In the genomic region with DNA sequence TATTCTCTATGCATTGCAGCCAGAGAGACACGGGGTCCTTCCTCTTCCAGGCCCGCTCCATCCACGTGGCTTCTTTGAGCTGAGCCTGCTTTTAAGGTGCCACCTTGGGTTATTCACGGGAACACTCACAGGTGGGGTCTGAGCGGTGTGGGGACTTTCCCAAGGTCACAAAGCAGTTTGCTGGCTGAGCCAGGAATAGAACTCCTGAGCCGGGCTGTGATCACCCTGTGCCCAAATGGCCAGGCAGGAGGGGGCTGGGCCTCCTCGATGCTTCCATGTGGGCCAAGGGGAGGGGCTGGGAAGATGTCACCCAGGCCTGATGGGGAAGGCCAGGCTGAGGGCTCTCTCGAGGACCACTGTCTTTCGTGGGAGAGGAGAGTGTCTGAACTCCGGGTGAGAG, we compare ENCODE assay signal across 21 cellular contexts. TPM values are rescaled to one million over a fixed set of nuclear protein-coding genes. Genes with fewer than 3 reads are reported as not detected.
DNase-seq lines count a peak whose midpoint lies in the region; ATAC-seq and TF ChIP-seq lines count a peak whose summit lies in the region.
"Had no signal": no experiment of that assay in that cellular context is flagged by ENCODE, and none has a peak within 500 bp of the region (broad histone marks: within the 10 kb centered on the region; RNA-seq: fewer than 3 reads in every experiment).

No MANE protein-coding gene starts in this region.

- H3K36me3 ChIP-seq in BLaER1 treated with 17β-estradiol and CSF1 and Interleukin-3, amounts not matched to agents 10 nM and 100 nM: peaks cover 0 to 6% (median 0%) of the 10 kb centered on the region in 11 experiments; a peak in 1 of 22 replicates
- no peaks in the 10 kb centered on the region for H3K36me3 ChIP-seq in body of pancreas (replicated peaks in 1 of 2; ENCODE audit: insufficient read depth in 1 of 2, low read depth in 2 of 2)
- no peaks in the 10 kb centered on the region for H3K36me3 ChIP-seq in psoas muscle (ENCODE audit: insufficient read depth in 1 of 2, low read depth in 1 of 2)
- H3K36me3 ChIP-seq in CD4-positive, alpha-beta memory T cell (ENCODE audit: insufficient read depth, low read length): no peaks in the 10 kb centered on the region
- H3K36me3 ChIP-seq: neutrophil had no signal

- H3K56ac ChIP-seq in H9 (ENCODE audit: insufficient read length, low read depth, low read length): no peak overlapping the region

- WGBS in H9 (ENCODE audit: extremely low coverage, insufficient read length, low lambda C conversion rate): no CpG with 5 or more reads among the region's 10 CpGs
- WGBS in body of pancreas, 2 donors: 19 to 32% methylated on average over 7 to 10 of the region's 10 CpGs
- WGBS in psoas muscle, 3 donors: 51 to 67% (median 60%) methylated on average over 10 of the region's 10 CpGs

- no peak overlapping the region for H3K4me3 ChIP-seq in BLaER1 treated with 17β-estradiol and CSF1 and Interleukin-3, amounts not matched to agents 10 nM and 100 nM
- no peak overlapping the region for H3K4me3 ChIP-seq in body of pancreas
- no peak overlapping the region for H3K4me3 ChIP-seq in psoas muscle
- H3K4me3 ChIP-seq in CD4-positive, alpha-beta memory T cell (ENCODE audit: low read length in 2 of 2): no peak overlapping the region

- no peak overlapping the region for H3K23ac ChIP-seq in H9 (ENCODE audit: insufficient read length, low read depth, low read length)

- H2BK15ac ChIP-seq in H9 (ENCODE audit: low read depth, low read length): no peak overlapping the region

- H3K9me3 ChIP-seq in BLaER1 treated with 17β-estradiol and CSF1 and Interleukin-3, amounts not matched to agents 10 nM and 100 nM (replicated peaks in 1 of 11): no peaks in the 10 kb centered on the region
- H3K9me3 ChIP-seq in H9 (ENCODE audit: control insufficient read depth, low read depth, low read length) (no peaks in the 10 kb centered on the region), body of pancreas (no peaks in the 10 kb centered on the region), psoas muscle (no peaks in the 10 kb centered on the region)
- no peaks in the 10 kb centered on the region for H3K9me3 ChIP-seq in CD4-positive, alpha-beta memory T cell (ENCODE audit: control insufficient read depth in 1 of 2, low read length in 2 of 2)
- H3K9me3 ChIP-seq: neutrophil, SK-N-SH had no signal

- no peaks in the 10 kb centered on the region for H3K79me1 ChIP-seq in H9 (ENCODE audit: insufficient read depth, low read depth, low read length, poor library complexity, severe bottlenecking)

- H4K8ac ChIP-seq in H9 (replicated peaks; ENCODE audit: insufficient read length, low read depth, low read length): no peak overlapping the region

- no peaks in the 10 kb centered on the region for H3K27me3 Mint-ChIP-seq in H9 (ENCODE audit: low read depth)
- no peaks in the 10 kb centered on the region for H3K27me3 Mint-ChIP-seq in CD4-positive, alpha-beta memory T cell
- H3K27me3 Mint-ChIP-seq: activated CD4-positive, alpha-beta T cell treated with anti-CD3 and anti-CD28 coated beads, Interleukin-2, amount 10 ng/mL, durations not matched to agents 7 days and 5 days; activated T-helper 17 cell treated with anti-CD3 and anti-CD28 coated beads, Interleukin-2, amount 50 U/mL, for 72 hours had no signal

- peak; percentile 54 for ATAC-seq in body of pancreas
- ATAC-seq in psoas muscle: peak; percentile 7 to 42 (median 18)
- no peak for ATAC-seq in HG03342 (IDR thresholded peaks at IDR 0.05; ENCODE audit: unreplicated experiment)
- ATAC-seq: activated naive CD4-positive, alpha-beta T cell treated with anti-CD3 and anti-CD28 coated beads, Interleukin-2, amount 50 U/mL, for 72 hours; activated T-helper 17 cell treated with anti-CD3 and anti-CD28 coated beads, Interleukin-2, amount 50 U/mL, for 72 hours had no signal

- H3K4me3 Mint-ChIP-seq in H9: 0 out of 5 replicates have a peak overlapping the region, but pooled peaks of 1 of the 2 experiments have one; percentile 16
- no peak overlapping the region for H3K4me3 Mint-ChIP-seq in CD4-positive, alpha-beta memory T cell
- H3K4me3 Mint-ChIP-seq: activated CD4-positive, alpha-beta T cell treated with anti-CD3 and anti-CD28 coated beads, Interleukin-2, amount 10 ng/mL, durations not matched to agents 7 days and 5 days; activated T-helper 17 cell treated with anti-CD3 and anti-CD28 coated beads, Interleukin-2, amount 50 U/mL, for 72 hours had no signal

- H3K4ac ChIP-seq in H9 (ENCODE audit: low read depth, low read length): no peak overlapping the region

- H4K5ac ChIP-seq in H9 (ENCODE audit: insufficient read length, low read depth, low read length): no peak overlapping the region

- peak overlapping the region in 1 of 3 experiments; percentile 55; a peak in 2 of 7 replicates for H3K27ac Mint-ChIP-seq in H9
- no peak overlapping the region for H3K27ac Mint-ChIP-seq in CD4-positive, alpha-beta memory T cell
- H3K27ac Mint-ChIP-seq: activated CD4-positive, alpha-beta T cell treated with anti-CD3 and anti-CD28 coated beads, Interleukin-2, amount 10 ng/mL, durations not matched to agents 7 days and 5 days; activated T-helper 17 cell treated with anti-CD3 and anti-CD28 coated beads, Interleukin-2, amount 50 U/mL, for 72 hours had no signal

- no peak overlapping the region for H3K18ac ChIP-seq in H9 (ENCODE audit: insufficient read length, low read depth, low read length)

- no peak overlapping the region for H3T11ph ChIP-seq in H9 (ENCODE audit: low read length)

- H2AFZ ChIP-seq in H9 (ENCODE audit: low read length): no peak overlapping the region

- DNase-seq in H9: no peak
- DNase-seq in body of pancreas: peak; percentile 55 to 83 (median 80)
- no peak for DNase-seq in psoas muscle
- DNase-seq in CD4-positive, alpha-beta memory T cell: no peak
- DNase-seq in activated CD4-positive, alpha-beta T cell treated with anti-CD3 and anti-CD28 coated beads for 4 hours: no peak
- DNase-seq: ACHN; activated CD4-positive, alpha-beta T cell treated with anti-CD3 and anti-CD28 coated beads, Interleukin-2, amount 10 ng/mL, durations not matched to agents 7 days and 5 days; anterior cingulate cortex; C1 segment of cervical spinal cord; central memory CD4-positive, alpha-beta T cell; NCI-H1048; NCI-H187; NCI-H2171 treated with DMSO at 0.1 percent for 48 hours; NCI-H526 treated with DMSO at 0.1 percent for 48 hours; SK-N-SH; T-helper 2 cell had no signal

- peaks cover 70 to 92% (median 88%) of the 10 kb centered on the region in 11 experiments for H4K20me1 ChIP-seq in BLaER1 treated with 17β-estradiol and CSF1 and Interleukin-3, amounts not matched to agents 10 nM and 100 nM
- no peaks in the 10 kb centered on the region for H4K20me1 ChIP-seq in H9 (ENCODE audit: control insufficient read depth, insufficient read depth, insufficient read length)

- H2BK5ac ChIP-seq in H9 (ENCODE audit: insufficient read length, low read length): no peak overlapping the region

- H3K23me2 ChIP-seq in H9 (ENCODE audit: insufficient read length, low read depth, low read length, poor library complexity, severe bottlenecking): no peaks in the 10 kb centered on the region

- H2BK120ac ChIP-seq in H9 (ENCODE audit: low read depth, low read length, poor library complexity, severe bottlenecking): no peak overlapping the region

- peaks cover 0 to 23% (median 0%) of the 10 kb centered on the region in 11 experiments; a peak in 5 of 22 replicates for H3K27me3 ChIP-seq in BLaER1 treated with 17β-estradiol and CSF1 and Interleukin-3, amounts not matched to agents 10 nM and 100 nM
- H3K27me3 ChIP-seq in H9 (ENCODE audit: insufficient read depth, low read length) (no peaks in the 10 kb centered on the region), body of pancreas (no peaks in the 10 kb centered on the region), psoas muscle (ENCODE audit: insufficient read depth in 3 of 3, low read length in 2 of 3) (no peaks in the 10 kb centered on the region)
- H3K27me3 ChIP-seq in CD4-positive, alpha-beta memory T cell (ENCODE audit: insufficient read depth, low read length): no peaks in the 10 kb centered on the region
- H3K27me3 ChIP-seq: neutrophil had no signal

- no peak overlapping the region for H2AK5ac ChIP-seq in H9 (ENCODE audit: insufficient read length, low read length)

- peak overlapping the region in 4 of 11 experiments; percentile 18 to 31 (median 30); a peak in 5 of 22 replicates for H3K27ac ChIP-seq in BLaER1 treated with 17β-estradiol and CSF1 and Interleukin-3, amounts not matched to agents 10 nM and 100 nM
- no peak overlapping the region for H3K27ac ChIP-seq in H9 (ENCODE audit: insufficient read length, low read depth, low read length)
- peak overlapping the region; percentile 55 to 91 (median 74) for H3K27ac ChIP-seq in body of pancreas
- H3K27ac ChIP-seq in psoas muscle: peak overlapping the region; percentile 9
- H3K27ac ChIP-seq in CD4-positive, alpha-beta memory T cell (ENCODE audit: low read depth, low read length): no peak overlapping the region
- H3K27ac ChIP-seq: neutrophil had no signal

- peaks cover 38 to 95% (median 91%) of the 10 kb centered on the region in 10 experiments for H3K4me1 ChIP-seq in BLaER1 treated with 17β-estradiol and CSF1 and Interleukin-3, amounts not matched to agents 10 nM and 100 nM
- H3K4me1 ChIP-seq in H9 (ENCODE audit: insufficient read depth, low read length) (peaks cover 10% of the 10 kb centered on the region; the same call in 1 of the 2 replicates), body of pancreas (peaks cover 54% of the 10 kb centered on the region), psoas muscle (peaks cover 38% of the 10 kb centered on the region)
- peaks cover 5% of the 10 kb centered on the region for H3K4me1 ChIP-seq in CD4-positive, alpha-beta memory T cell (ENCODE audit: insufficient read depth, low read length)

- peaks cover 49 to 55% of the 10 kb centered on the region in 2 experiments for H3K4me1 Mint-ChIP-seq in H9
- peaks cover 2 to 18% (median 8%) of the 10 kb centered on the region in 4 donors for H3K4me1 Mint-ChIP-seq in CD4-positive, alpha-beta memory T cell
- H3K4me1 Mint-ChIP-seq: activated CD4-positive, alpha-beta T cell treated with anti-CD3 and anti-CD28 coated beads, Interleukin-2, amount 10 ng/mL, durations not matched to agents 7 days and 5 days had no signal

- POLR2A ChIA-PET in CD4-positive, alpha-beta memory T cell (lab: Charles Lee; ENCODE audit: partially characterized antibody): no interaction called here

- H3K14ac ChIP-seq in H9 (ENCODE audit: insufficient read depth, low read length): peak overlapping the region; percentile 50; the same call in 1 of the 2 replicates

- CTCF ChIA-PET in CD4-positive, alpha-beta memory T cell (lab: Charles Lee; ENCODE audit: partially characterized antibody): interaction anchor here (1.3 kb wide), 1 partner anchor 111 kb away, joined by 4 read pairs; no protein-coding TSS in a partner anchor

- intact Hi-C loops in body of pancreas (cut with DNase I) (no loop called here), psoas muscle (cut with DNase I) (loop anchor here in 1 of 2 donors (5.0 to 10.0 kb wide), 2 partner anchors 33 to 325 kb away; no protein-coding TSS in a partner anchor)
- intact Hi-C loops in CD4-positive, alpha-beta memory T cell (cut with micrococcal nuclease): no loop called here

- no peak for TF ChIP-seq POLR2A in body of pancreas (IDR thresholded peaks at IDR 0.05)

- peak overlapping the region in 6 of 11 experiments; percentile 0 to 63 (median 36); a peak in 9 of 22 replicates for H3K9ac ChIP-seq in BLaER1 treated with 17β-estradiol and CSF1 and Interleukin-3, amounts not matched to agents 10 nM and 100 nM
- H3K9ac ChIP-seq in H9 (ENCODE audit: extremely low read depth, insufficient read length, low read length): no peak overlapping the region
- H3K9ac ChIP-seq: SK-N-SH had no signal

- H3K4me2 ChIP-seq in BLaER1 treated with 17β-estradiol and CSF1 and Interleukin-3, amounts not matched to agents 10 nM and 100 nM: peak overlapping the region; percentile 54 to 93 (median 82); a peak in 19 of 22 replicates
- no peak overlapping the region for H3K4me2 ChIP-seq in H9 (ENCODE audit: insufficient read depth, insufficient read length, low read length)
- H3K4me2 ChIP-seq: SK-N-SH had no signal

- H3K79me2 ChIP-seq in H9 (ENCODE audit: insufficient read depth, low read length): 0 out of 2 replicates have a peak, but pooled peaks cover 3% of the 10 kb centered on the region

- TF ChIP-seq CTCF in H9 (conservative IDR thresholded peaks at IDR 0.05) (no peak), body of pancreas (IDR thresholded peaks at IDR 0.05) (no peak), psoas muscle (IDR thresholded peaks at IDR 0.05) (no peak)

- H2BK12ac ChIP-seq in H9 (ENCODE audit: insufficient read length, low read depth, low read length): no peak overlapping the region

- H4K91ac ChIP-seq in H9 (ENCODE audit: insufficient read length, low read depth, low read length): no peak overlapping the region

- H3K9me3 Mint-ChIP-seq in H9: no peaks in the 10 kb centered on the region; a peak in 1 of 5 replicates
- H3K9me3 Mint-ChIP-seq in CD4-positive, alpha-beta memory T cell: no peaks in the 10 kb centered on the region
- H3K9me3 Mint-ChIP-seq: activated CD4-positive, alpha-beta T cell treated with anti-CD3 and anti-CD28 coated beads, Interleukin-2, amount 10 ng/mL, durations not matched to agents 7 days and 5 days; activated naive CD4-positive, alpha-beta T cell treated with anti-CD3 and anti-CD28 coated beads, Interleukin-2, amount 50 U/mL, for 72 hours; activated T-helper 17 cell treated with anti-CD3 and anti-CD28 coated beads, Interleukin-2, amount 50 U/mL, for 72 hours had no signal

- peaks cover 0 to 7% (median 1%) of the 10 kb centered on the region in 3 experiments; a peak in 2 of 7 replicates for H3K36me3 Mint-ChIP-seq in H9 (ENCODE audit: insufficient read depth in 1 of 3, low read depth in 3 of 3)
- peaks cover 4 to 8% of the 10 kb centered on the region in 2 donors for H3K36me3 Mint-ChIP-seq in CD4-positive, alpha-beta memory T cell
- H3K36me3 Mint-ChIP-seq: activated naive CD4-positive, alpha-beta T cell treated with anti-CD3 and anti-CD28 coated beads, Interleukin-2, amount 50 U/mL, for 72 hours had no signal

- H2BK20ac ChIP-seq in H9 (ENCODE audit: low read depth, low read length, poor library complexity, severe bottlenecking): no peak overlapping the region

RNA-seq across cellular contexts. Expression of a gene that starts 13.0 kb away (rescaled TPM):
- total RNA-seq in H9 (2021) (123 and 125 TPM in 2 replicates), body of pancreas (100 to 1,000 TPM in 1 of 2 donors, 10 to 100 TPM in 1; 76.5 to 221 TPM), psoas muscle (10 to 100 TPM; 47.0 to 90.5 (median 64.6) TPM)
- polyA plus RNA-seq in psoas muscle: 10 to 100 TPM; 10.8 to 34.7 (median 22.0) TPM
- 10 to 100 TPM; 24.1 to 25.0 TPM for total RNA-seq in CD4-positive, alpha-beta memory T cell
- 1 to 10 TPM in 1 of 2 donors, under 1 TPM in 1; 0.23 to 2.1 TPM for polyA plus RNA-seq in CD4-positive, alpha-beta memory T cell

Comparison
In these comparisons a context has a peak if more than half of its experiments do, and no peak if none do; other contexts are left out.
1. H3K27ac ChIP-seq: peak in body of pancreas (4 of 4) and psoas muscle (single experiment); none in H9 (single experiment) and CD4-positive, alpha-beta memory T cell (single experiment).
2. DNase-seq: peak in body of pancreas (4 of 4); none in H9 (single experiment), psoas muscle (0 of 2), CD4-positive, alpha-beta memory T cell (0 of 5) and activated CD4-positive, alpha-beta T cell treated with anti-CD3 and anti-CD28 coated beads for 4 hours (0 of 2).